In genomic region chr16:23753908-23754593, GRCh38 we compare ENCODE assay signal across 19 cellular contexts. TPM values are rescaled to one million over a fixed set of nuclear protein-coding genes. Genes with fewer than 3 reads are reported as not detected.
DNase-seq lines count a peak whose midpoint lies in the region; ATAC-seq and TF ChIP-seq lines count a peak whose summit lies in the region.
"Had no signal": no experiment of that assay in that cellular context is flagged by ENCODE, and none has a peak within 500 bp of the region (broad histone marks: within the 10 kb centered on the region; RNA-seq: fewer than 3 reads in every experiment).

No MANE protein-coding gene starts in this region.

- H3K9me3 Mint-ChIP-seq in memory B cell = no peaks in the 10 kb centered on the region
- H3K9me3 Mint-ChIP-seq: HFFc6 had no signal

- H3K9ac ChIP-seq in HUES6 (ENCODE audit: low read length) (no peak overlapping the region), subcutaneous abdominal adipose tissue (ENCODE audit: low read length in 5 of 5) (no peak overlapping the region)
- H3K9ac ChIP-seq: BLaER1 treated with 17β-estradiol and CSF1 and Interleukin-3, amounts not matched to agents 10 nM and 100 nM had no signal

- intact Hi-C loops in dorsolateral prefrontal cortex (cut with DNase I) = no loop called here

- H3K27ac ChIP-seq in HUES6 (ENCODE audit: low read depth, low read length) = no peak overlapping the region
- no peak overlapping the region for H3K27ac ChIP-seq in dorsolateral prefrontal cortex
- H3K27ac ChIP-seq in subcutaneous abdominal adipose tissue (ENCODE audit: low read depth, low read length) = no peak overlapping the region
- H3K27ac ChIP-seq: BLaER1 treated with 17β-estradiol and CSF1 and Interleukin-3, amounts not matched to agents 10 nM and 100 nM; HL-60 had no signal

- no peaks in the 10 kb centered on the region for H3K36me3 Mint-ChIP-seq in memory B cell
- H3K36me3 Mint-ChIP-seq: activated naive CD8-positive, alpha-beta T cell had no signal

- no peak overlapping the region for H3K27ac Mint-ChIP-seq in memory B cell
- H3K27ac Mint-ChIP-seq: activated naive CD8-positive, alpha-beta T cell; HFFc6 had no signal

- H3K27me3 ChIP-seq in HUES6 (ENCODE audit: control insufficient read depth, insufficient read depth, low read length) = peaks cover 66% of the 10 kb centered on the region
- peaks cover 0 to 35% (median 16%) of the 10 kb centered on the region in 45 donors for H3K27me3 ChIP-seq in dorsolateral prefrontal cortex
- peaks cover 18 to 38% (median 37%) of the 10 kb centered on the region in 5 donors for H3K27me3 ChIP-seq in subcutaneous abdominal adipose tissue (ENCODE audit: control insufficient read depth in 5 of 5, insufficient read depth in 4 of 5, low read length in 5 of 5)
- H3K27me3 ChIP-seq: BLaER1 treated with 17β-estradiol and CSF1 and Interleukin-3, amounts not matched to agents 10 nM and 100 nM had no signal

- no peak for ATAC-seq in memory B cell (ENCODE audit: low read depth)

- DNase-seq in dorsolateral prefrontal cortex (no peak), memory B cell (ENCODE audit: low spot score in 2 of 2) (no peak), KBM-7 (no peak), inferior parietal cortex (ENCODE audit: extremely low spot score) (no peak), cerebellum (ENCODE audit: low spot score) (no peak), NCI-H69 (lab: John Stamatoyannopoulos, UW) (no peak)
- DNase-seq: activated CD4-positive, CD25-positive, alpha-beta regulatory T cell treated with anti-CD3 and anti-CD28 coated beads, Interleukin-2, amount 50 U/mL, for 72 hours; erythroblast; HFFc6; NCI-H446 had no signal

- H3K9me3 ChIP-seq in HUES6 (ENCODE audit: control insufficient read depth, insufficient read depth, low read depth, low read length) (peaks cover 3% of the 10 kb centered on the region; the same call in 1 of the 2 replicates), subcutaneous abdominal adipose tissue (ENCODE audit: control insufficient read depth in 5 of 5, low read length in 5 of 5) (no peaks in the 10 kb centered on the region)

- H3K36me3 ChIP-seq in HUES6 (ENCODE audit: control insufficient read depth, insufficient read depth, low read length) (no peaks in the 10 kb centered on the region), subcutaneous abdominal adipose tissue (ENCODE audit: control insufficient read depth in 5 of 5, insufficient read depth in 5 of 5, low read length in 5 of 5) (no peaks in the 10 kb centered on the region)
- H3K36me3 ChIP-seq: BLaER1 treated with 17β-estradiol and CSF1 and Interleukin-3, amounts not matched to agents 10 nM and 100 nM had no signal

- peaks cover 23% of the 10 kb centered on the region for H3K27me3 Mint-ChIP-seq in memory B cell

- peak overlapping the region; percentile 73 for H3K4me3 ChIP-seq in HUES6 (ENCODE audit: low read depth, low read length)
- peak overlapping the region in 52 of 59 donors; percentile 19 to 71 (median 50) for H3K4me3 ChIP-seq in dorsolateral prefrontal cortex
- H3K4me3 ChIP-seq in subcutaneous abdominal adipose tissue (ENCODE audit: low read depth in 1 of 5, low read length in 5 of 5) = peak overlapping the region in 3 of 5 donors; percentile 36 to 61 (median 57)
- H3K4me3 ChIP-seq: BLaER1 treated with 17β-estradiol and CSF1 and Interleukin-3, amounts not matched to agents 10 nM and 100 nM; lung had no signal

- H3K4me3 Mint-ChIP-seq in memory B cell = peak overlapping the region; percentile 56
- H3K4me3 Mint-ChIP-seq: activated naive CD8-positive, alpha-beta T cell; HFFc6 had no signal

- in situ Hi-C loops in KBM-7 (cut with MboI; ENCODE audit: low pct_unique_long_range_greater_than_20kb, low sequenced_read_pairs) = no loop called here

- no peak for TF ChIP-seq CTCF in dorsolateral prefrontal cortex (IDR thresholded peaks at IDR 0.05 in 54 of 56, conservative IDR thresholded peaks at IDR 0.05 in 2 of 56; ENCODE audit: low read depth in 1 of 56, partially characterized antibody in 56 of 56)

- H3K4me1 Mint-ChIP-seq in memory B cell = no peaks in the 10 kb centered on the region

- no peaks in the 10 kb centered on the region for H3K4me1 ChIP-seq in HUES6 (ENCODE audit: control insufficient read depth, insufficient read depth, low read length)
- peaks cover 0 to 12% (median 11%) of the 10 kb centered on the region in 5 donors for H3K4me1 ChIP-seq in subcutaneous abdominal adipose tissue (ENCODE audit: control insufficient read depth in 5 of 5, insufficient read depth in 5 of 5, low read length in 5 of 5)
- H3K4me1 ChIP-seq: BLaER1 treated with 17β-estradiol and CSF1 and Interleukin-3, amounts not matched to agents 10 nM and 100 nM had no signal

RNA-seq across cellular contexts. Expression of gene CHP2, which starts 0.8 kb away (rescaled TPM):
- total RNA-seq in dorsolateral prefrontal cortex (under 1 TPM in 64 of 120 experiments, not detected in 56; 0.16 to 0.88 (median 0.35) TPM), cerebellum (0.82 TPM)
- total RNA-seq: HFFc6, LHCN-M2, omental fat pad had no signal

RNA-seq across cellular contexts. Expression of gene ERN2, which starts 41.0 kb away (rescaled TPM):
- total RNA-seq in dorsolateral prefrontal cortex (1 to 10 TPM in 5 of 120 experiments, under 1 TPM in 26, not detected in 89; 0.15 to 1.5 (median 0.41) TPM), cerebellum (0.45 TPM)
- total RNA-seq: HFFc6, LHCN-M2, omental fat pad, temporal lobe had no signal
